In the genomic region with DNA sequence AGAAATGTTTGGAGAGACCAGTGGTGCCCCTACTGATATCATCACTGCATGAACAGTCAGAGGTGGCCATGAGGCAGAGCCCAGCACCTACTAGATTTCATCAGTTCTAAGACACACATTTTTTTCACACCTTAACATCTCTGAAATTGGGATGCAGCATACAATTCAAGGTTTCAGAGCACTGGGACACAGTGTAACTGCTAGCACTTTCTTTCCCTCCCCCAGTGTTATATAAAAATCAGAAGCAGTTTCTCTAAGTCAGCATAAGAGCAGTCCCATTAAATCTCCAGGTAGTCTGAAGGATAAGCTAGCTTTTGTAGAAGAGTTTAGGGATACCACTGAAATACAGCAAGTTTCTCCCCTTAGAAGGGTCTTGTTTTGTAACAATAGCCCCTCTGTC, we compare ENCODE assay signal across 20 cellular contexts. TPM values are rescaled to one million over a fixed set of nuclear protein-coding genes. Genes with fewer than 3 reads are reported as not detected.
DNase-seq lines count a peak whose midpoint lies in the region; ATAC-seq and TF ChIP-seq lines count a peak whose summit lies in the region.
"Had no signal": no experiment of that assay in that cellular context is flagged by ENCODE, and none has a peak within 500 bp of the region (broad histone marks: within the 10 kb centered on the region; RNA-seq: fewer than 3 reads in every experiment).

No MANE protein-coding gene starts in this region.

- intact Hi-C loops in dorsolateral prefrontal cortex (cut with DNase I), result loop anchor here in 1 of 2 donors (10.0 kb wide), 1 partner anchor 114 kb away; a partner anchor contains a TSS

- peaks cover 47% of the 10 kb centered on the region for H3F3A ChIP-seq in GM23248 (ENCODE audit: insufficient read depth)

- H2BK5ac ChIP-seq in neuronal stem cell (ENCODE audit: low read length), result no peak overlapping the region

- no peaks in the 10 kb centered on the region for H3K9me3 ChIP-seq in GM23248 (ENCODE audit: low read depth)
- no peaks in the 10 kb centered on the region for H3K9me3 ChIP-seq in neuronal stem cell (replicated peaks in 1 of 2; ENCODE audit: control insufficient read depth in 2 of 2, insufficient read depth in 1 of 2, low read depth in 1 of 2, low read length in 2 of 2)
- H3K9me3 ChIP-seq: BLaER1 treated with 17β-estradiol and CSF1 and Interleukin-3, amounts not matched to agents 10 nM and 100 nM; Peyer's patch had no signal

- H3K4me1 ChIP-seq in GM23248 (ENCODE audit: insufficient read depth) (peaks cover 53% of the 10 kb centered on the region), neuronal stem cell (ENCODE audit: control insufficient read depth in 2 of 2, insufficient read depth in 1 of 2, low read depth in 1 of 2, low read length in 2 of 2) (peaks cover 0 to 37% of the 10 kb centered on the region in 2 donors)
- H3K4me1 ChIP-seq: BLaER1 treated with 17β-estradiol and CSF1 and Interleukin-3, amounts not matched to agents 10 nM and 100 nM; Peyer's patch had no signal

- H3K79me1 ChIP-seq in neuronal stem cell (ENCODE audit: low read depth, low read length), result no peaks in the 10 kb centered on the region

- H3K9ac ChIP-seq in GM23248 (no peak overlapping the region), neuronal stem cell (ENCODE audit: low read depth, low read length, poor library complexity) (no peak overlapping the region)
- H3K9ac ChIP-seq: BLaER1 treated with 17β-estradiol and CSF1 and Interleukin-3, amounts not matched to agents 10 nM and 100 nM had no signal

- DNase-seq in GM23248 (peak; percentile 31), dorsolateral prefrontal cortex (peak in 1 of 10 donors; percentile 16), neuronal stem cell (ENCODE audit: low spot score) (no peak), SKM-1 (lab: John Stamatoyannopoulos, UW; ENCODE audit: unreplicated experiment) (no peak), NCI-H524 treated with DMSO at 0.1 percent for 48 hours (lab: John Stamatoyannopoulos, UW) (no peak), activated T-cell treated with anti-CD3 and anti-CD28 coated beads for 4 hours (no peak), HUDEP-2 (lab: John Stamatoyannopoulos, UW; ENCODE audit: unreplicated experiment in 76 of 76) (no peak)
- DNase-seq: H7, NCI-H1092, NCI-H1694, NCI-H2107, NCI-H345, NCI-H748 treated with DMSO at 0.1 percent for 48 hours, Peyer's patch, Right ventricle myocardium superior had no signal

- no peak for TF ChIP-seq CTCF in dorsolateral prefrontal cortex (IDR thresholded peaks at IDR 0.05 in 54 of 56, conservative IDR thresholded peaks at IDR 0.05 in 2 of 56; ENCODE audit: low read depth in 1 of 56, partially characterized antibody in 56 of 56)

- H3K14ac ChIP-seq in neuronal stem cell (ENCODE audit: low read length), result no peak overlapping the region

- no peak overlapping the region for H2BK120ac ChIP-seq in neuronal stem cell (ENCODE audit: low read depth, low read length)

- H4K91ac ChIP-seq in neuronal stem cell (ENCODE audit: low read depth, low read length, poor library complexity), result no peak overlapping the region

- H2AFZ ChIP-seq in GM23248 (no peak overlapping the region), neuronal stem cell (ENCODE audit: low read length) (no peak overlapping the region)

- H3K9me2 ChIP-seq in GM23248 (ENCODE audit: insufficient read depth), result no peaks in the 10 kb centered on the region

- H3K23ac ChIP-seq in neuronal stem cell (ENCODE audit: low read depth, low read length, poor library complexity), result no peak overlapping the region

- H4K8ac ChIP-seq in neuronal stem cell (ENCODE audit: low read depth, low read length), result no peak overlapping the region

- H3K27ac ChIP-seq in GM23248 (peak overlapping the region; percentile 26), dorsolateral prefrontal cortex (peak overlapping the region in 44 of 59 donors; percentile 0 to 82 (median 62)), neuronal stem cell (replicated peaks; ENCODE audit: low read length) (peak overlapping the region; percentile 88)
- H3K27ac ChIP-seq: BLaER1 treated with 17β-estradiol and CSF1 and Interleukin-3, amounts not matched to agents 10 nM and 100 nM; Peyer's patch had no signal

- H2BK12ac ChIP-seq in neuronal stem cell (ENCODE audit: low read length), result no peak overlapping the region

- ATAC-seq in SK-N-SH treated with all-trans-retinoic acid at 6 μM for 48 hours, result peak; percentile 8; the same call in 2 of the 3 replicates

- H3K18ac ChIP-seq in neuronal stem cell (ENCODE audit: low read length), result no peak overlapping the region

- in situ Hi-C loops in GM23248 (cut with MboI), result no loop called here

- H3K36me3 ChIP-seq in GM23248 (ENCODE audit: low read depth) (no peaks in the 10 kb centered on the region; the same call in 1 of the 2 replicates), neuronal stem cell (replicated peaks in 1 of 2; ENCODE audit: control insufficient read depth in 2 of 2, insufficient read depth in 2 of 2, low read length in 2 of 2) (peaks cover 3 to 65% of the 10 kb centered on the region in 2 donors)

- no peak overlapping the region for H2BK15ac ChIP-seq in neuronal stem cell (ENCODE audit: low read length)

- H4K20me1 ChIP-seq in GM23248 (ENCODE audit: insufficient read depth), result no peaks in the 10 kb centered on the region

- no peaks in the 10 kb centered on the region for H3K79me2 ChIP-seq in GM23248 (ENCODE audit: insufficient read depth)

- H3K27me3 ChIP-seq in GM23248 (replicated peaks; ENCODE audit: insufficient read depth) (no peaks in the 10 kb centered on the region), dorsolateral prefrontal cortex (no peaks in the 10 kb centered on the region), neuronal stem cell (ENCODE audit: control insufficient read depth in 3 of 3, insufficient read depth in 3 of 3, low read depth in 1 of 3, low read length in 3 of 3) (no peaks in the 10 kb centered on the region)
- H3K27me3 ChIP-seq: BLaER1 treated with 17β-estradiol and CSF1 and Interleukin-3, amounts not matched to agents 10 nM and 100 nM; Peyer's patch had no signal

- H3K4me3 ChIP-seq in GM23248 (no peak overlapping the region), dorsolateral prefrontal cortex (no peak overlapping the region), neuronal stem cell (ENCODE audit: low read length in 2 of 2) (no peak overlapping the region)
- H3K4me3 ChIP-seq: BLaER1 treated with 17β-estradiol and CSF1 and Interleukin-3, amounts not matched to agents 10 nM and 100 nM; K562; Peyer's patch had no signal

- H3K4me2 ChIP-seq in GM23248 (ENCODE audit: unreplicated experiment), result no peak overlapping the region
- H3K4me2 ChIP-seq in neuronal stem cell (ENCODE audit: insufficient read depth, low read length, poor library complexity, severe bottlenecking), result no peak overlapping the region
- H3K4me2 ChIP-seq: BLaER1 treated with 17β-estradiol and CSF1 and Interleukin-3, amounts not matched to agents 10 nM and 100 nM had no signal

- no peak overlapping the region for H3K4ac ChIP-seq in neuronal stem cell (ENCODE audit: low read length)

- no peak overlapping the region for H2AK5ac ChIP-seq in neuronal stem cell (ENCODE audit: low read depth, low read length)

TF ChIP-seq in SK-N-SH treated with all-trans-retinoic acid at 6 μM for 48 hours, 23 proteins besides CTCF, POLR2A, EP300 and RAD21:
- no peak for TF ChIP-seq SNAI2 (CRISPR knock-in tag; IDR thresholded peaks at IDR 0.05)
- TF ChIP-seq TCF4 (CRISPR knock-in tag; IDR thresholded peaks at IDR 0.05; ENCODE audit: borderline replicate concordance), result no peak
- TF ChIP-seq ESRRG (CRISPR knock-in tag; IDR thresholded peaks at IDR 0.05), result no peak
- TF ChIP-seq ZC3H10 (CRISPR knock-in tag; IDR thresholded peaks at IDR 0.05), result no peak
- no peak for TF ChIP-seq ISL1 (CRISPR knock-in tag; IDR thresholded peaks at IDR 0.05)
- TF ChIP-seq ZNF8 (CRISPR knock-in tag; IDR thresholded peaks at IDR 0.05), result no peak
- TF ChIP-seq CSDC2 (CRISPR knock-in tag; IDR thresholded peaks at IDR 0.05), result no peak

RNA-seq across cellular contexts. Expression of a gene that starts 10.0 kb away (rescaled TPM):
- total RNA-seq in GM23248 (2014; rRNA removed; shearing (Covaris generic)), result not detected in 2 replicates
- polyA plus RNA-seq in GM23248 (2016; fragmentation: Nextera tagmentation; extraction: Ambion mirVana), result not detected in 2 replicates
- 1 to 10 TPM in 10 of 120 experiments, under 1 TPM in 51, not detected in 59; 0.14 to 3.0 (median 0.56) TPM for total RNA-seq in dorsolateral prefrontal cortex
- 0.24 TPM for polyA plus RNA-seq in neuronal stem cell (2013, experiment 1 of 2)
- polyA plus RNA-seq in neuronal stem cell (2013, experiment 2 of 2), result 0.11 TPM
- total RNA-seq: Daoy, H7, HT-29, K562 had no signal
- polyA plus RNA-seq: K562 had no signal

Comparison
In these comparisons a context has a peak if more than half of its experiments do, and no peak if none do; other contexts are left out.
1. H3K27ac ChIP-seq: peak in every context shown above with its lines; median percentile 88 in neuronal stem cell; 62 in dorsolateral prefrontal cortex; 26 in GM23248.